ENCODE assay signal across 9 cellular contexts in genomic region chr10:17144757-17145156, GRCh38. TPM values are rescaled to one million over a fixed set of nuclear protein-coding genes. Genes with fewer than 3 reads are reported as not detected.
A peak's percentile ranks its signal among the peaks of the same experiment; 100 is the strongest.
DNase-seq lines count a peak whose midpoint lies in the region; ATAC-seq and TF ChIP-seq lines count a peak whose summit lies in the region.
"Had no signal": no experiment of that assay in that cellular context is flagged by ENCODE, and none has a peak within 500 bp of the region (broad histone marks: within the 10 kb centered on the region; RNA-seq: fewer than 3 reads in every experiment).

No MANE protein-coding gene starts in this region.

- H3K4me1 Mint-ChIP-seq in natural killer cell treated with Interleukin-12 subunit alpha and Interleukin-12 subunit beta and Interleukin-15 and Interleukin-18, amount 100 ng/mL, for 72 hours (ENCODE audit: low read depth in 2 of 2) = peaks cover 9 to 22% of the 10 kb centered on the region in 2 donors
- no peaks in the 10 kb centered on the region for H3K4me1 Mint-ChIP-seq in natural killer cell
- peaks cover 20% of the 10 kb centered on the region for H3K4me1 Mint-ChIP-seq in activated CD8-positive, alpha-beta T cell treated with anti-CD3 and anti-CD28 coated beads, Interleukin-2, amount 10 ng/mL, durations not matched to agents 7 days and 5 days (ENCODE audit: low read depth)

- H3K4me3 ChIP-seq in transverse colon = no peak overlapping the region
- H3K4me3 ChIP-seq in right atrium auricular region = no peak overlapping the region
- no peak overlapping the region for H3K4me3 ChIP-seq in coronary artery
- H3K4me3 ChIP-seq in lower lobe of right lung = no peak overlapping the region

- in situ Hi-C loops in transverse colon (cut with MboI; ENCODE audit: low pct_ligation_motif_present in 1 of 4, low pct_unique_long_range_greater_than_20kb in 1 of 4, low sequenced_read_pairs in 3 of 4) = no loop called here

- no peak for TF ChIP-seq EP300 in transverse colon (IDR thresholded peaks at IDR 0.05; ENCODE audit: low read depth)

- H3K27me3 ChIP-seq in transverse colon (no peaks in the 10 kb centered on the region), right atrium auricular region (no peaks in the 10 kb centered on the region), lower lobe of right lung (ENCODE audit: low read depth) (no peaks in the 10 kb centered on the region)

- POLR2A ChIA-PET in activated CD8-positive, alpha-beta T cell treated with anti-CD3 and anti-CD28 coated beads, Interleukin-2, amount 10 ng/mL, durations not matched to agents 7 days and 5 days (lab: Charles Lee) = interaction anchor here (1.4 kb wide), 1 partner anchor 85 kb away, joined by 8 read pairs; no protein-coding TSS in a partner anchor

- peak overlapping the region; percentile 27 for H3K4me3 Mint-ChIP-seq in natural killer cell treated with Interleukin-12 subunit alpha and Interleukin-12 subunit beta and Interleukin-15 and Interleukin-18, amount 100 ng/mL, for 72 hours
- no peak overlapping the region for H3K4me3 Mint-ChIP-seq in natural killer cell
- no peak overlapping the region for H3K4me3 Mint-ChIP-seq in activated CD8-positive, alpha-beta T cell treated with anti-CD3 and anti-CD28 coated beads, Interleukin-2, amount 10 ng/mL, durations not matched to agents 7 days and 5 days

- WGBS in transverse colon (ENCODE audit: low coverage in 1 of 2), 2 donors = 77 to 85% methylated on average over 2 to 5 of the region's 5 CpGs

- intact Hi-C loops in natural killer cell (cut with micrococcal nuclease) = no loop called here
- intact Hi-C loops in transverse colon (cut with DNase I; ENCODE audit: low total_unique reads) = no loop called here
- intact Hi-C loops in lower lobe of right lung (cut with DNase I) = no loop called here

- peak overlapping the region; percentile 10 to 48 for H3K27ac Mint-ChIP-seq in natural killer cell treated with Interleukin-12 subunit alpha and Interleukin-12 subunit beta and Interleukin-15 and Interleukin-18, amount 100 ng/mL, for 72 hours
- H3K27ac Mint-ChIP-seq in natural killer cell = no peak overlapping the region
- H3K27ac Mint-ChIP-seq in activated CD8-positive, alpha-beta T cell treated with anti-CD3 and anti-CD28 coated beads, Interleukin-2, amount 10 ng/mL, durations not matched to agents 7 days and 5 days = peak overlapping the region; percentile 28

- H3K9me3 ChIP-seq in transverse colon = no peaks in the 10 kb centered on the region
- no peaks in the 10 kb centered on the region for H3K9me3 ChIP-seq in right atrium auricular region
- H3K9me3 ChIP-seq in lower lobe of right lung = no peaks in the 10 kb centered on the region

- ATAC-seq in natural killer cell treated with Interleukin-12 subunit alpha and Interleukin-12 subunit beta and Interleukin-15 and Interleukin-18, amount 100 ng/mL, for 72 hours = peak in 1 of 2 donors; percentile 68
- no peak for ATAC-seq in natural killer cell
- ATAC-seq in activated CD8-positive, alpha-beta T cell treated with anti-CD3 and anti-CD28 coated beads, Interleukin-2, amount 10 ng/mL, durations not matched to agents 7 days and 5 days = peak; percentile 68
- no peak for ATAC-seq in lower lobe of right lung

- no peaks in the 10 kb centered on the region for H3K27me3 Mint-ChIP-seq in natural killer cell treated with Interleukin-12 subunit alpha and Interleukin-12 subunit beta and Interleukin-15 and Interleukin-18, amount 100 ng/mL, for 72 hours
- H3K27me3 Mint-ChIP-seq in natural killer cell (ENCODE audit: low read depth in 2 of 2) = peaks cover 0 to 2% of the 10 kb centered on the region in 2 donors
- no peaks in the 10 kb centered on the region for H3K27me3 Mint-ChIP-seq in activated CD8-positive, alpha-beta T cell treated with anti-CD3 and anti-CD28 coated beads, Interleukin-2, amount 10 ng/mL, durations not matched to agents 7 days and 5 days (ENCODE audit: low read depth)

- H3K36me3 Mint-ChIP-seq in natural killer cell treated with Interleukin-12 subunit alpha and Interleukin-12 subunit beta and Interleukin-15 and Interleukin-18, amount 100 ng/mL, for 72 hours = peaks cover 5% of the 10 kb centered on the region
- H3K36me3 Mint-ChIP-seq in natural killer cell = peaks cover 12% of the 10 kb centered on the region
- H3K36me3 Mint-ChIP-seq in activated CD8-positive, alpha-beta T cell treated with anti-CD3 and anti-CD28 coated beads, Interleukin-2, amount 10 ng/mL, durations not matched to agents 7 days and 5 days (ENCODE audit: low read depth) = peaks cover 11% of the 10 kb centered on the region

- DNase-seq in natural killer cell treated with Interleukin-12 subunit alpha and Interleukin-12 subunit beta and Interleukin-15 and Interleukin-18, amount 100 ng/mL, for 72 hours (ENCODE audit: low spot score) = no peak
- DNase-seq in natural killer cell = no peak
- DNase-seq in activated CD8-positive, alpha-beta T cell treated with anti-CD3 and anti-CD28 coated beads, Interleukin-2, amount 10 ng/mL, durations not matched to agents 7 days and 5 days = peak; percentile 42
- peak; percentile 43 for DNase-seq in fibroblast of peridontal ligament (ENCODE audit: extremely low read depth)
- no peak for DNase-seq in transverse colon
- no peak for DNase-seq in right atrium auricular region (ENCODE audit: low spot score)
- DNase-seq in coronary artery (ENCODE audit: low spot score) = no peak
- no peak for DNase-seq in lower lobe of right lung

- no peaks in the 10 kb centered on the region for H3K9me3 Mint-ChIP-seq in natural killer cell treated with Interleukin-12 subunit alpha and Interleukin-12 subunit beta and Interleukin-15 and Interleukin-18, amount 100 ng/mL, for 72 hours
- H3K9me3 Mint-ChIP-seq in natural killer cell = no peaks in the 10 kb centered on the region
- H3K9me3 Mint-ChIP-seq in activated CD8-positive, alpha-beta T cell treated with anti-CD3 and anti-CD28 coated beads, Interleukin-2, amount 10 ng/mL, durations not matched to agents 7 days and 5 days (ENCODE audit: insufficient read depth) = peaks cover 10% of the 10 kb centered on the region

- H3K36me3 ChIP-seq in transverse colon (no peaks in the 10 kb centered on the region), right atrium auricular region (no peaks in the 10 kb centered on the region), lower lobe of right lung (no peaks in the 10 kb centered on the region)

- TF ChIP-seq CTCF in natural killer cell (IDR thresholded peaks at IDR 0.05) (no peak), transverse colon (IDR thresholded peaks at IDR 0.05) (no peak), right atrium auricular region (IDR thresholded peaks at IDR 0.05) (no peak), coronary artery (IDR thresholded peaks at IDR 0.05) (no peak), lower lobe of right lung (IDR thresholded peaks at IDR 0.05) (no peak)

- H3K27ac ChIP-seq in transverse colon (peak overlapping the region in 3 of 4 donors; percentile 23 to 41 (median 33)), right atrium auricular region (no peak overlapping the region), coronary artery (no peak overlapping the region), lower lobe of right lung (no peak overlapping the region)
- H3K27ac ChIP-seq: KMS-11 had no signal

- CTCF ChIA-PET in activated CD8-positive, alpha-beta T cell treated with anti-CD3 and anti-CD28 coated beads, Interleukin-2, amount 10 ng/mL, durations not matched to agents 7 days and 5 days (lab: Charles Lee) = interaction anchor here (0.9 to 1.1 kb wide), 3 partner anchors 18 to 39 kb away, joined by 3 to 4 read pairs (median 3); no protein-coding TSS in a partner anchor

- no peak for TF ChIP-seq POLR2A in transverse colon (IDR thresholded peaks at IDR 0.05)

- H3K4me1 ChIP-seq in transverse colon = peaks cover 0 to 30% (median 9%) of the 10 kb centered on the region in 4 donors
- H3K4me1 ChIP-seq in right atrium auricular region = no peaks in the 10 kb centered on the region
- H3K4me1 ChIP-seq in lower lobe of right lung = no peaks in the 10 kb centered on the region

RNA-seq across cellular contexts. Expression of gene CUBN, which starts 15.1 kb away (rescaled TPM):
- 1 to 10 TPM; 1.1 to 1.6 TPM for total RNA-seq in natural killer cell treated with Interleukin-12 subunit alpha and Interleukin-12 subunit beta and Interleukin-15 and Interleukin-18, amount 100 ng/mL, for 72 hours
- 1 to 10 TPM; 4.7 to 5.6 (median 5.1) TPM for total RNA-seq in natural killer cell
- total RNA-seq in activated CD8-positive, alpha-beta T cell treated with anti-CD3 and anti-CD28 coated beads, Interleukin-2, amount 10 ng/mL, durations not matched to agents 7 days and 5 days = 1 to 10 TPM in 1 of 2 experiments, under 1 TPM in 1; 0.68 to 1.2 TPM
- total RNA-seq in transverse colon = 1 to 10 TPM in 2 of 4 donors, under 1 TPM in 2; 0.37 to 1.5 (median 1.1) TPM
- total RNA-seq in right atrium auricular region = under 1 TPM; 0.15 to 0.94 TPM
- total RNA-seq in lower lobe of right lung = 2.2 TPM

RNA-seq across cellular contexts. Expression of gene TRDMT1, which starts 56.7 kb away (rescaled TPM):
- total RNA-seq in natural killer cell treated with Interleukin-12 subunit alpha and Interleukin-12 subunit beta and Interleukin-15 and Interleukin-18, amount 100 ng/mL, for 72 hours = 10 to 100 TPM in 1 of 2 donors, 1 to 10 TPM in 1; 8.1 to 15.2 TPM
- 10 to 100 TPM; 11.0 to 21.8 (median 14.4) TPM for total RNA-seq in natural killer cell
- 10 to 100 TPM; 11.6 to 13.6 TPM for total RNA-seq in activated CD8-positive, alpha-beta T cell treated with anti-CD3 and anti-CD28 coated beads, Interleukin-2, amount 10 ng/mL, durations not matched to agents 7 days and 5 days
- total RNA-seq in transverse colon = 1 to 10 TPM; 3.7 to 9.7 (median 7.9) TPM
- total RNA-seq in right atrium auricular region = 1 to 10 TPM; 3.8 to 5.0 TPM
- total RNA-seq in lower lobe of right lung = 7.9 TPM

Comparison
In these comparisons a context has a peak if more than half of its experiments do, and no peak if none do; other contexts are left out.
1. H3K27ac Mint-ChIP-seq: peak in natural killer cell treated with Interleukin-12 subunit alpha and Interleukin-12 subunit beta and Interleukin-15 and Interleukin-18, amount 100 ng/mL, for 72 hours (2 of 2) and activated CD8-positive, alpha-beta T cell treated with anti-CD3 and anti-CD28 coated beads, Interleukin-2, amount 10 ng/mL, durations not matched to agents 7 days and 5 days (single experiment); none in natural killer cell (0 of 2).
2. DNase-seq: peak in activated CD8-positive, alpha-beta T cell treated with anti-CD3 and anti-CD28 coated beads, Interleukin-2, amount 10 ng/mL, durations not matched to agents 7 days and 5 days (single experiment) and fibroblast of peridontal ligament (single experiment); none in natural killer cell treated with Interleukin-12 subunit alpha and Interleukin-12 subunit beta and Interleukin-15 and Interleukin-18, amount 100 ng/mL, for 72 hours (single experiment), natural killer cell (single experiment), transverse colon (single experiment), right atrium auricular region (single experiment), coronary artery (single experiment) and lower lobe of right lung (single experiment).
3. H3K27ac ChIP-seq: peak in transverse colon (3 of 4); none in right atrium auricular region (0 of 2), coronary artery (0 of 2) and lower lobe of right lung (single experiment).